ENCODE assay signal across 21 cellular contexts in the genomic region with DNA sequence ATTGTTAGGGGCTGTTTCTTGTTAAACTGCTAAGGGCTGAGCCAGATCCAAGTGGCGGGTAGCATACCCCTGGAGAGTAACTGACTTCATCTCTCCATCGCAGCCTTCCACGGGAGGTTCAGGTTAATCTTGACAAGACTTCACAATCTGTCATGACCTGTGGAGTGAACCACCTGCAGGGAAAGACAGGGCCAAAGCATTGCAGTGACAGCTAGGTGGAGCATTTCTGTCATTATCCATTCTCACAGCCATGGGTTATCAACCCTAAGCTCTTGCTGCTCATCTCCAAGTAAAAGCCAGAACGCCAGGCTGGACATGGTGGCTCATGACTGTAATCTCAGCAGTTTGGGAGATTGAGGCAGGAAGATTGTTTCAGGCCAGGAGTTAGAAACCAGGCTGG. TPM values are rescaled to one million over a fixed set of nuclear protein-coding genes. Genes with fewer than 3 reads are reported as not detected.
DNase-seq lines count a peak whose midpoint lies in the region; ATAC-seq and TF ChIP-seq lines count a peak whose summit lies in the region.
"Had no signal": no experiment of that assay in that cellular context is flagged by ENCODE, and none has a peak within 500 bp of the region (broad histone marks: within the 10 kb centered on the region; RNA-seq: fewer than 3 reads in every experiment).

No MANE protein-coding gene starts in this region.

- no peak overlapping the region for H3K4ac ChIP-seq in mesendoderm (ENCODE audit: low read depth, low read length)
- H3K4ac ChIP-seq in neuronal stem cell (ENCODE audit: low read length) = no peak overlapping the region

- peak; percentile 41; the same call in 1 of the 2 replicates for TF ChIP-seq CTCF in OCI-LY7 (conservative IDR thresholded peaks at IDR 0.05; ENCODE audit: low read length)
- TF ChIP-seq CTCF in endodermal cell (conservative IDR thresholded peaks at IDR 0.05) = peak; percentile 59
- TF ChIP-seq CTCF in upper lobe of right lung (IDR thresholded peaks at IDR 0.05) = no peak

- intact Hi-C loops in OCI-LY7 (cut with micrococcal nuclease; ENCODE audit: unreplicated experiment) (no loop called here), upper lobe of right lung (cut with DNase I) (no loop called here)

- no peaks in the 10 kb centered on the region for H3K9me3 Mint-ChIP-seq in endodermal cell
- H3K9me3 Mint-ChIP-seq: CD8-positive, alpha-beta T cell had no signal

- no peaks in the 10 kb centered on the region for H4K20me1 ChIP-seq in OCI-LY7 (ENCODE audit: insufficient read depth, low read length)
- H4K20me1 ChIP-seq: BLaER1 treated with 17β-estradiol and CSF1 and Interleukin-3, amounts not matched to agents 10 nM and 100 nM had no signal

- H3K27me3 ChIP-seq in endodermal cell (ENCODE audit: control insufficient read depth, insufficient read depth, low read length, poor library complexity, severe bottlenecking) (no peaks in the 10 kb centered on the region), mesendoderm (ENCODE audit: insufficient read depth, low read length, poor library complexity) (no peaks in the 10 kb centered on the region), upper lobe of right lung (no peaks in the 10 kb centered on the region), neuronal stem cell (ENCODE audit: control insufficient read depth in 3 of 3, insufficient read depth in 3 of 3, low read depth in 1 of 3, low read length in 3 of 3) (no peaks in the 10 kb centered on the region)
- H3K27me3 ChIP-seq: BLaER1 treated with 17β-estradiol and CSF1 and Interleukin-3, amounts not matched to agents 10 nM and 100 nM had no signal

- H3K18ac ChIP-seq in mesendoderm (ENCODE audit: low read length) (no peak overlapping the region), neuronal stem cell (ENCODE audit: low read length) (no peak overlapping the region)

- H3K79me2 ChIP-seq in OCI-LY7 (ENCODE audit: insufficient read depth, low read depth, low read length) (no peaks in the 10 kb centered on the region), mesendoderm (ENCODE audit: control insufficient read depth, insufficient read depth, low read length) (no peaks in the 10 kb centered on the region)

- no peak overlapping the region for H3K14ac ChIP-seq in neuronal stem cell (ENCODE audit: low read length)

- H3K36me3 Mint-ChIP-seq in endodermal cell (ENCODE audit: low read depth) = no peaks in the 10 kb centered on the region

- no peak overlapping the region for H3K4me2 ChIP-seq in OCI-LY7 (ENCODE audit: low read length)
- no peak overlapping the region for H3K4me2 ChIP-seq in mesendoderm (ENCODE audit: low read length)
- H3K4me2 ChIP-seq in neuronal stem cell (ENCODE audit: insufficient read depth, low read length, poor library complexity, severe bottlenecking) = no peak overlapping the region

- POLR2A ChIA-PET in OCI-LY7 (lab: Charles Lee) = interaction anchor here (0.5 kb wide), 1 partner anchor 669 kb away, joined by 3 read pairs; no protein-coding TSS in a partner anchor

- no peaks in the 10 kb centered on the region for H3K4me1 ChIP-seq in OCI-LY7 (ENCODE audit: insufficient read depth, low read length, poor library complexity, severe bottlenecking)
- no peaks in the 10 kb centered on the region for H3K4me1 ChIP-seq in endodermal cell (ENCODE audit: control insufficient read depth, insufficient read depth, low read length)
- H3K4me1 ChIP-seq in mesendoderm (ENCODE audit: control insufficient read depth, low read depth, low read length) = no peaks in the 10 kb centered on the region
- H3K4me1 ChIP-seq in upper lobe of right lung = no peaks in the 10 kb centered on the region
- H3K4me1 ChIP-seq in neuronal stem cell (ENCODE audit: control insufficient read depth in 2 of 2, insufficient read depth in 1 of 2, low read depth in 1 of 2, low read length in 2 of 2) = peaks cover 0 to 1% of the 10 kb centered on the region in 2 donors

- H2BK120ac ChIP-seq in mesendoderm (ENCODE audit: low read depth, low read length) (no peak overlapping the region), neuronal stem cell (ENCODE audit: low read depth, low read length) (no peak overlapping the region)

- no peaks in the 10 kb centered on the region for H3K4me1 Mint-ChIP-seq in endodermal cell

- H2BK15ac ChIP-seq in mesendoderm (replicated peaks; ENCODE audit: low read depth) (no peak overlapping the region), neuronal stem cell (ENCODE audit: low read length) (no peak overlapping the region)

- no peak overlapping the region for H2AFZ ChIP-seq in OCI-LY7 (ENCODE audit: low read length)
- H2AFZ ChIP-seq in neuronal stem cell (ENCODE audit: low read length) = no peak overlapping the region

- H3K56ac ChIP-seq in mesendoderm (ENCODE audit: low read length) = no peak overlapping the region

- H3K79me1 ChIP-seq in mesendoderm (ENCODE audit: low read length) = no peaks in the 10 kb centered on the region
- H3K79me1 ChIP-seq in neuronal stem cell (ENCODE audit: low read depth, low read length) = no peaks in the 10 kb centered on the region

- H2AK5ac ChIP-seq in mesendoderm (ENCODE audit: low read length) = no peak overlapping the region
- no peak overlapping the region for H2AK5ac ChIP-seq in neuronal stem cell (ENCODE audit: low read depth, low read length)

- H4K8ac ChIP-seq in mesendoderm (ENCODE audit: low read depth, low read length) (no peak overlapping the region), neuronal stem cell (ENCODE audit: low read depth, low read length) (no peak overlapping the region)

- H3K4me3 ChIP-seq in OCI-LY7 (ENCODE audit: low read depth, low read length, poor library complexity, severe bottlenecking) (no peak overlapping the region), endodermal cell (ENCODE audit: low read length) (no peak overlapping the region), mesendoderm (ENCODE audit: low read length) (no peak overlapping the region), upper lobe of right lung (no peak overlapping the region), neuronal stem cell (ENCODE audit: low read length in 2 of 2) (no peak overlapping the region)
- H3K4me3 ChIP-seq: BLaER1 treated with 17β-estradiol and CSF1 and Interleukin-3, amounts not matched to agents 10 nM and 100 nM; SK-N-MC had no signal

- H3K27me3 Mint-ChIP-seq in endodermal cell (ENCODE audit: insufficient read depth) = peaks cover 10% of the 10 kb centered on the region

- H3K9me3 ChIP-seq in OCI-LY7 (ENCODE audit: low read length) = no peaks in the 10 kb centered on the region
- H3K9me3 ChIP-seq in endodermal cell (ENCODE audit: control insufficient read depth, low read length) = no peaks in the 10 kb centered on the region
- no peaks in the 10 kb centered on the region for H3K9me3 ChIP-seq in upper lobe of right lung
- no peaks in the 10 kb centered on the region for H3K9me3 ChIP-seq in neuronal stem cell (replicated peaks in 1 of 2; ENCODE audit: control insufficient read depth in 2 of 2, insufficient read depth in 1 of 2, low read depth in 1 of 2, low read length in 2 of 2)
- H3K9me3 ChIP-seq: BLaER1 treated with 17β-estradiol and CSF1 and Interleukin-3, amounts not matched to agents 10 nM and 100 nM had no signal

- H3K9me2 ChIP-seq in OCI-LY7 (ENCODE audit: insufficient read depth, low read length) = no peaks in the 10 kb centered on the region

- no peak for ATAC-seq in upper lobe of right lung
- ATAC-seq in GM21737 (IDR thresholded peaks at IDR 0.05; ENCODE audit: unreplicated experiment) = no peak
- ATAC-seq: CD8-positive, alpha-beta T cell had no signal

- no peak overlapping the region for H3K4me3 Mint-ChIP-seq in endodermal cell
- H3K4me3 Mint-ChIP-seq: CD8-positive, alpha-beta T cell had no signal

- H2BK12ac ChIP-seq in neuronal stem cell (ENCODE audit: low read length) = no peak overlapping the region

- no peak overlapping the region for H4K5ac ChIP-seq in mesendoderm (ENCODE audit: low read length)

- 90% methylated on average over 2 to 4 of the region's 4 CpGs for WGBS in endodermal cell (ENCODE audit: insufficient coverage in 1 of 2, insufficient read length in 1 of 2), 2 experiments
- WGBS in mesendoderm (ENCODE audit: extremely low coverage, insufficient coverage, low lambda C conversion rate) = no CpG with 5 or more reads among the region's 4 CpGs
- WGBS in neuronal stem cell (ENCODE audit: extremely low coverage in 2 of 2, insufficient read length in 2 of 2, insufficient replicate concordance in 1 of 2), 2 donors = no CpG with 5 or more reads among the region's 4 CpGs

- no peak overlapping the region for H3K27ac Mint-ChIP-seq in endodermal cell
- H3K27ac Mint-ChIP-seq: CD8-positive, alpha-beta T cell had no signal

- DNase-seq in NCI-H82 (lab: John Stamatoyannopoulos, UW) = peak; percentile 4
- no peak for DNase-seq in NCI-H82 treated with DMSO at 0.1 percent for 48 hours (lab: John Stamatoyannopoulos, UW; ENCODE audit: unreplicated experiment)
- peak; percentile 8 for DNase-seq in OCI-LY7 (ENCODE audit: low spot score)
- DNase-seq in endodermal cell = peak; percentile 57
- peak; percentile 37 for DNase-seq in mesendoderm
- DNase-seq in upper lobe of right lung = no peak
- DNase-seq in neuronal stem cell (ENCODE audit: low spot score) = no peak
- DNase-seq: CD8-positive, alpha-beta T cell; HCEC 1CT; NCI-H1092 treated with DMSO at 0.1 percent for 48 hours; NCI-H1436 treated with DMSO at 0.1 percent for 48 hours; NCI-H1930; NCI-H226; NCI-H510A treated with DMSO at 0.1 percent for 48 hours; NCI-H774; Right ventricle myocardium superior; SW 1271 had no signal

- H3K27ac ChIP-seq in OCI-LY7 (ENCODE audit: low read depth, low read length, poor library complexity, severe bottlenecking) (no peak overlapping the region), endodermal cell (ENCODE audit: low read depth, low read length) (no peak overlapping the region), mesendoderm (ENCODE audit: low read depth, low read length) (no peak overlapping the region), upper lobe of right lung (no peak overlapping the region), neuronal stem cell (replicated peaks; ENCODE audit: low read length) (no peak overlapping the region)
- H3K27ac ChIP-seq: 22Rv1; BLaER1 treated with 17β-estradiol and CSF1 and Interleukin-3, amounts not matched to agents 10 nM and 100 nM; SK-N-MC had no signal

- CTCF ChIA-PET in OCI-LY7 (lab: Charles Lee; ENCODE audit: unreplicated experiment) = no interaction called here

- no TSS peak for BruUV-seq in OCI-LY7 (replicated peaks; lab: Mats Ljungman, UMichigan)

- H2BK5ac ChIP-seq in mesendoderm (ENCODE audit: low read length) (no peak overlapping the region), neuronal stem cell (ENCODE audit: low read length) (no peak overlapping the region)

- H3K36me3 ChIP-seq in OCI-LY7 (ENCODE audit: insufficient read depth, low read length) = no peaks in the 10 kb centered on the region
- H3K36me3 ChIP-seq in endodermal cell (ENCODE audit: control insufficient read depth, insufficient read depth, low read length) = no peaks in the 10 kb centered on the region
- no peaks in the 10 kb centered on the region for H3K36me3 ChIP-seq in mesendoderm (ENCODE audit: control insufficient read depth, insufficient read depth, low read length)
- H3K36me3 ChIP-seq in upper lobe of right lung = no peaks in the 10 kb centered on the region
- H3K36me3 ChIP-seq in neuronal stem cell (replicated peaks in 1 of 2; ENCODE audit: control insufficient read depth in 2 of 2, insufficient read depth in 2 of 2, low read length in 2 of 2) = no peaks in the 10 kb centered on the region
- H3K36me3 ChIP-seq: BLaER1 treated with 17β-estradiol and CSF1 and Interleukin-3, amounts not matched to agents 10 nM and 100 nM had no signal

- no peak overlapping the region for H4K91ac ChIP-seq in neuronal stem cell (ENCODE audit: low read depth, low read length, poor library complexity)

- no peak overlapping the region for H3K9ac ChIP-seq in endodermal cell (ENCODE audit: extremely low read depth, low read length, poor library complexity, severe bottlenecking)
- no peak overlapping the region for H3K9ac ChIP-seq in mesendoderm (ENCODE audit: low read length)
- H3K9ac ChIP-seq in neuronal stem cell (ENCODE audit: low read depth, low read length, poor library complexity) = no peak overlapping the region
- H3K9ac ChIP-seq: BLaER1 treated with 17β-estradiol and CSF1 and Interleukin-3, amounts not matched to agents 10 nM and 100 nM had no signal

- H3K23ac ChIP-seq in mesendoderm (ENCODE audit: low read length) = no peak overlapping the region
- no peak overlapping the region for H3K23ac ChIP-seq in neuronal stem cell (ENCODE audit: low read depth, low read length, poor library complexity)

RNA-seq across cellular contexts. Expression of a gene that starts 17.2 kb away (rescaled TPM):
- total RNA-seq in OCI-LY7 (2014; rRNA removed; shearing (Covaris generic)) = 0.38 and 0.85 TPM in 2 replicates
- 0.59 and 1.2 TPM in 2 replicates for total RNA-seq in OCI-LY7 (2022)
- total RNA-seq in endodermal cell = under 1 TPM; 0.22 to 0.40 TPM
- polyA plus RNA-seq in endodermal cell (2013, experiment 1 of 2) = 2.4 TPM
- polyA plus RNA-seq in endodermal cell (2013, experiment 2 of 2) = 1.4 TPM
- 0.15 TPM for polyA plus RNA-seq in mesendoderm (2013, experiment 1 of 2)
- 0.14 TPM for polyA plus RNA-seq in mesendoderm (2013, experiment 2 of 2)
- 1.1 TPM for total RNA-seq in upper lobe of right lung
- 0.31 TPM for polyA plus RNA-seq in neuronal stem cell (2013, experiment 1 of 2)
- 0.26 TPM for polyA plus RNA-seq in neuronal stem cell (2013, experiment 2 of 2)

Comparison
In these comparisons a context has a peak if more than half of its experiments do, and no peak if none do; other contexts are left out.
1. DNase-seq: peak in NCI-H82 (single experiment), OCI-LY7 (single experiment), endodermal cell (single experiment) and mesendoderm (single experiment); none in NCI-H82 treated with DMSO at 0.1 percent for 48 hours (single experiment), upper lobe of right lung (single experiment) and neuronal stem cell (single experiment).